Comparison of ENCODE assay signal across 19 cellular contexts in genomic region chr3:185623909-185624308, GRCh38. TPM values are rescaled to one million over a fixed set of nuclear protein-coding genes. Genes with fewer than 3 reads are reported as not detected.
A peak's percentile ranks its signal among the peaks of the same experiment; 100 is the strongest.
DNase-seq lines count a peak whose midpoint lies in the region; ATAC-seq and TF ChIP-seq lines count a peak whose summit lies in the region.
"Had no signal": no experiment of that assay in that cellular context is flagged by ENCODE, and none has a peak within 500 bp of the region (broad histone marks: within the 10 kb centered on the region; RNA-seq: fewer than 3 reads in every experiment).

No MANE protein-coding gene starts in this region.

- no peak for TF ChIP-seq POLR2A in IMR-90 (IDR thresholded peaks at IDR 0.05; ENCODE audit: low read depth, low read length)

- H3K36me3 ChIP-seq in IMR-90 (ENCODE audit: control insufficient read depth, insufficient read depth, low read length): peaks cover 12% of the 10 kb centered on the region

- H3K27me3 ChIP-seq in IMR-90 (ENCODE audit: control insufficient read depth, insufficient read depth, low read length): no peaks in the 10 kb centered on the region
- H3K27me3 ChIP-seq: BLaER1 treated with 17β-estradiol and CSF1 and Interleukin-3, amounts not matched to agents 10 nM and 100 nM had no signal

- H3K4me1 Mint-ChIP-seq in activated naive CD4-positive, alpha-beta T cell treated with anti-CD3 and anti-CD28 coated beads, Interleukin-2, amount 10 ng/mL, durations not matched to agents 7 days and 5 days: peaks cover 13% of the 10 kb centered on the region
- H3K4me1 Mint-ChIP-seq in naive B cell (no peaks in the 10 kb centered on the region), progenitor cell of endocrine pancreas (ENCODE audit: low read depth) (no peaks in the 10 kb centered on the region)
- H3K4me1 Mint-ChIP-seq: B cell had no signal

- no peak overlapping the region for H3K4me3 ChIP-seq in IMR-90 (ENCODE audit: insufficient read depth, low read depth, low read length)
- H3K4me3 ChIP-seq: A549; BLaER1 treated with 17β-estradiol and CSF1 and Interleukin-3, amounts not matched to agents 10 nM and 100 nM had no signal

- peak overlapping the region; percentile 37 for H3K27ac Mint-ChIP-seq in activated naive CD4-positive, alpha-beta T cell treated with anti-CD3 and anti-CD28 coated beads, Interleukin-2, amount 10 ng/mL, durations not matched to agents 7 days and 5 days
- H3K27ac Mint-ChIP-seq in naive B cell (peak overlapping the region in 4 of 6 donors; percentile 10 to 71 (median 48)), progenitor cell of endocrine pancreas (peak overlapping the region; percentile 87)
- H3K27ac Mint-ChIP-seq: B cell; CD4-positive, alpha-beta T cell; CD8-positive, alpha-beta T cell had no signal

- H4K8ac ChIP-seq in IMR-90 (ENCODE audit: low read depth in 2 of 2, low read length in 2 of 2): no peak overlapping the region

- CTCF ChIA-PET in activated naive CD4-positive, alpha-beta T cell treated with anti-CD3 and anti-CD28 coated beads, Interleukin-2, amount 10 ng/mL, durations not matched to agents 7 days and 5 days (lab: Charles Lee): no interaction called here
- CTCF ChIA-PET in IMR-90 (lab: Yijun Ruan, JAX): no interaction called here

- no peak overlapping the region for H3K9ac ChIP-seq in IMR-90 (ENCODE audit: low read depth, low read length)
- H3K9ac ChIP-seq: BLaER1 treated with 17β-estradiol and CSF1 and Interleukin-3, amounts not matched to agents 10 nM and 100 nM had no signal

- dilution Hi-C loops in IMR-90 (cut with HindIII; ENCODE audit: low sequenced_read_pairs, unreplicated experiment): no loop called here

- TF ChIP-seq CTCF in IMR-90 (conservative IDR thresholded peaks at IDR 0.05; ENCODE audit: low read depth, low read length): no peak
- no peak for TF ChIP-seq CTCF in progenitor cell of endocrine pancreas (IDR thresholded peaks at IDR 0.05; ENCODE audit: unreplicated experiment)

- H3K4me2 ChIP-seq in IMR-90 (ENCODE audit: low read depth, low read length): no peak overlapping the region
- H3K4me2 ChIP-seq: A549; BLaER1 treated with 17β-estradiol and CSF1 and Interleukin-3, amounts not matched to agents 10 nM and 100 nM had no signal

- no peaks in the 10 kb centered on the region; a peak in 1 of 4 replicates for H3K79me1 ChIP-seq in IMR-90 (ENCODE audit: low read depth in 1 of 2, low read length in 2 of 2)

- no peak overlapping the region for H2AFZ ChIP-seq in IMR-90 (replicated peaks; ENCODE audit: low read length, poor library complexity)

- no peaks in the 10 kb centered on the region for H3K27me3 Mint-ChIP-seq in activated naive CD4-positive, alpha-beta T cell treated with anti-CD3 and anti-CD28 coated beads, Interleukin-2, amount 10 ng/mL, durations not matched to agents 7 days and 5 days
- H3K27me3 Mint-ChIP-seq in naive B cell (no peaks in the 10 kb centered on the region), progenitor cell of endocrine pancreas (no peaks in the 10 kb centered on the region)
- H3K27me3 Mint-ChIP-seq: B cell; CD4-positive, alpha-beta T cell had no signal

- peak overlapping the region; percentile 17; the same call in 1 of the 2 replicates for H3K27ac ChIP-seq in IMR-90 (ENCODE audit: insufficient read depth, low read length)
- H3K27ac ChIP-seq: 22Rv1; A549; BLaER1 treated with 17β-estradiol and CSF1 and Interleukin-3, amounts not matched to agents 10 nM and 100 nM; C4-2B had no signal

- BruUV-seq in IMR-90 (replicated peaks; lab: Mats Ljungman, UMichigan): no TSS peak

- intact Hi-C loops in IMR-90 (cut with micrococcal nuclease): no loop called here

- POLR2A ChIA-PET in IMR-90 (lab: Charles Lee; ENCODE audit: unreplicated experiment): no interaction called here

- H3K56ac ChIP-seq in IMR-90 (ENCODE audit: extremely low read depth, insufficient read depth, low read length): no peak overlapping the region

- H3K9me3 Mint-ChIP-seq in activated naive CD4-positive, alpha-beta T cell treated with anti-CD3 and anti-CD28 coated beads, Interleukin-2, amount 10 ng/mL, durations not matched to agents 7 days and 5 days: no peaks in the 10 kb centered on the region
- H3K9me3 Mint-ChIP-seq in naive B cell (no peaks in the 10 kb centered on the region), progenitor cell of endocrine pancreas (ENCODE audit: low read depth) (no peaks in the 10 kb centered on the region)
- H3K9me3 Mint-ChIP-seq: CD4-positive, alpha-beta T cell; CD8-positive, alpha-beta T cell had no signal

- H2AK9ac ChIP-seq in IMR-90 (replicated peaks; ENCODE audit: low read depth, low read length, poor library complexity): no peak overlapping the region

- no peak overlapping the region for H4K91ac ChIP-seq in IMR-90 (ENCODE audit: insufficient read depth, low read depth, low read length)

- H3K4me1 ChIP-seq in IMR-90 (ENCODE audit: control insufficient read depth, insufficient read depth, low read length): no peaks in the 10 kb centered on the region
- H3K4me1 ChIP-seq: A549; BLaER1 treated with 17β-estradiol and CSF1 and Interleukin-3, amounts not matched to agents 10 nM and 100 nM; Caco-2 had no signal

- H2BK5ac ChIP-seq in IMR-90 (ENCODE audit: low read depth, low read length, poor library complexity, severe bottlenecking): no peak overlapping the region

- H4K5ac ChIP-seq in IMR-90 (ENCODE audit: low read depth, low read length): no peak overlapping the region

- no peak overlapping the region for H2BK15ac ChIP-seq in IMR-90 (ENCODE audit: low read depth, low read length)

- no peaks in the 10 kb centered on the region for H3K9me1 ChIP-seq in IMR-90 (ENCODE audit: insufficient read depth, low read length)

- no peak overlapping the region for H2AK5ac ChIP-seq in IMR-90 (ENCODE audit: low read depth, low read length)

- H2BK120ac ChIP-seq in IMR-90 (ENCODE audit: low read depth, low read length): no peak overlapping the region

- in situ Hi-C loops in IMR-90 (cut with MboI; ENCODE audit: low sequenced_read_pairs): no loop called here

- H3K36me3 Mint-ChIP-seq in activated naive CD4-positive, alpha-beta T cell treated with anti-CD3 and anti-CD28 coated beads, Interleukin-2, amount 10 ng/mL, durations not matched to agents 7 days and 5 days: peaks cover 42% of the 10 kb centered on the region
- peaks cover 0 to 12% of the 10 kb centered on the region in 2 donors for H3K36me3 Mint-ChIP-seq in naive B cell
- peaks cover 32% of the 10 kb centered on the region for H3K36me3 Mint-ChIP-seq in progenitor cell of endocrine pancreas (ENCODE audit: insufficient read depth)

- H3K18ac ChIP-seq in IMR-90 (ENCODE audit: low read depth, low read length): no peak overlapping the region

- H3K23ac ChIP-seq in IMR-90 (ENCODE audit: low read depth, low read length): no peak overlapping the region

- TF ChIP-seq RAD21 in IMR-90 (IDR thresholded peaks at IDR 0.05; ENCODE audit: low read length): no peak

- H2BK20ac ChIP-seq in IMR-90 (ENCODE audit: low read depth, low read length): no peak overlapping the region

- no peak overlapping the region for H3K4me3 Mint-ChIP-seq in activated naive CD4-positive, alpha-beta T cell treated with anti-CD3 and anti-CD28 coated beads, Interleukin-2, amount 10 ng/mL, durations not matched to agents 7 days and 5 days
- peak overlapping the region in 1 of 8 donors; percentile 9 for H3K4me3 Mint-ChIP-seq in naive B cell
- no peak overlapping the region for H3K4me3 Mint-ChIP-seq in progenitor cell of endocrine pancreas (ENCODE audit: low read depth)
- H3K4me3 Mint-ChIP-seq: B cell; CD4-positive, alpha-beta T cell; CD8-positive, alpha-beta T cell had no signal

- ATAC-seq in IMR-90 (ENCODE audit: low read depth) (peak; percentile 30), naive B cell (ENCODE audit: low read depth in 2 of 2) (peak; percentile 41 to 53)
- ATAC-seq: A549; CD8-positive, alpha-beta T cell had no signal

- no peaks in the 10 kb centered on the region for H4K20me1 ChIP-seq in IMR-90 (ENCODE audit: insufficient read depth, low read length)
- H4K20me1 ChIP-seq: BLaER1 treated with 17β-estradiol and CSF1 and Interleukin-3, amounts not matched to agents 10 nM and 100 nM had no signal

- H3K9me3 ChIP-seq in IMR-90 (ENCODE audit: control insufficient read depth, insufficient read depth, low read length): no peaks in the 10 kb centered on the region
- H3K9me3 ChIP-seq: A549, Caco-2 had no signal

- no peak overlapping the region for H3K4ac ChIP-seq in IMR-90 (ENCODE audit: low read depth, low read length)

- DNase-seq in activated naive CD4-positive, alpha-beta T cell treated with anti-CD3 and anti-CD28 coated beads, Interleukin-2, amount 10 ng/mL, durations not matched to agents 7 days and 5 days: no peak
- DNase-seq in activated naive CD4-positive, alpha-beta T cell treated with Interleukin-2 at 50 U/mL for 16 hours: no peak
- DNase-seq in IMR-90 (peak; percentile 20), naive B cell (no peak), progenitor cell of endocrine pancreas (ENCODE audit: low spot score, unreplicated experiment) (no peak), NCI-H748 treated with DMSO at 0.1 percent for 48 hours (lab: John Stamatoyannopoulos, UW) (no peak)
- DNase-seq in effector CD8-positive, alpha-beta T cell (lab: John Stamatoyannopoulos, UW): no peak
- DNase-seq: AML-193; Caco-2; Calu3; CD4-positive, alpha-beta T cell; CD8-positive, alpha-beta T cell; DMS79 treated with DMSO at 0.1 percent for 48 hours; GF-D8 had no signal

- H3K14ac ChIP-seq in IMR-90 (replicated peaks; ENCODE audit: low read depth, low read length): no peak overlapping the region

- WGBS in IMR-90 (ENCODE audit: extremely low coverage in 2 of 2, insufficient read length in 1 of 2), 2 experiments: no CpG with 5 or more reads among the region's 3 CpGs

TF ChIP-seq in IMR-90, 13 proteins besides CTCF, POLR2A, EP300 and RAD21 (continues in another document):
- TF ChIP-seq MAFK (IDR thresholded peaks at IDR 0.05; ENCODE audit: low read depth, low read length) (no peak), ELK1 (IDR thresholded peaks at IDR 0.05; ENCODE audit: borderline replicate concordance, low read depth, low read length) (no peak), FOS (IDR thresholded peaks at IDR 0.05; ENCODE audit: low read depth, low read length) (no peak)

RNA-seq across cellular contexts. Expression of gene SENP2, which starts 37.8 kb away (rescaled TPM):
- total RNA-seq in IMR-90 (2012; rRNA removed) (15.2 and 31.1 TPM in 2 replicates), progenitor cell of endocrine pancreas (52.3 and 59.2 TPM in 2 replicates)
- polyA plus RNA-seq in IMR-90 (2012; rRNA removed) (7.5 and 9.4 TPM in 2 replicates), naive B cell (ENCODE audit: low read depth in 6 of 6) (10 to 100 TPM; 19.7 to 36.7 (median 28.0) TPM)
- polyA plus RNA-seq in IMR-90 (2012; cell fraction: cytosol; rRNA removed): 1.9 and 5.4 TPM in 2 replicates
- polyA plus RNA-seq in IMR-90 (2012; cell fraction: nucleus; rRNA removed; ENCODE audit: low replicate concordance): 3.3 and 5.5 TPM in 2 replicates

Comparison
In these comparisons a context has a peak if more than half of its experiments do, and no peak if none do; other contexts are left out.
1. H3K27ac Mint-ChIP-seq: peak in every context shown above with its lines; median percentile 87 in progenitor cell of endocrine pancreas; 48 in naive B cell; 37 in activated naive CD4-positive, alpha-beta T cell treated with anti-CD3 and anti-CD28 coated beads, Interleukin-2, amount 10 ng/mL, durations not matched to agents 7 days and 5 days.